Comparison of ENCODE assay signal across 10 cellular contexts in the genomic region with DNA sequence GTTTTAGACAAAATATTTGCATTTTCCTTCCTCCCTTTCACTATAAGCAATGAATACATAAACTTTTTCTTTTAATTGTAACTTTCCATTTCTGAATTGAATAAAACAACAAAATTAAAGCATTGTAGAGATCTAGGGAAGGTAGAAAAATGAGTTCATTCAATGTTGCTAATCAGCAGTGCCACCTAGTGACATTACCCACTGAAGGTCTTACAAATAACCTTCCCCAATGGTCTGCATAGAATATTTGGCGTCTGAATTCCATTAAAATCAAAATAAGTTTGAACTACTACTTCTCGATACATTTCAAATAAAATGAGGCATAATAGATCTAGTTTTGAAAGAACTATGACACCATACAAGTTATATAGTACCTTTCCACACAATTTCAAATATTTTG. TPM values are rescaled to one million over a fixed set of nuclear protein-coding genes. Genes with fewer than 3 reads are reported as not detected.
DNase-seq lines count a peak whose midpoint lies in the region; ATAC-seq and TF ChIP-seq lines count a peak whose summit lies in the region.
"Had no signal": no experiment of that assay in that cellular context is flagged by ENCODE, and none has a peak within 500 bp of the region (broad histone marks: within the 10 kb centered on the region; RNA-seq: fewer than 3 reads in every experiment).

No MANE protein-coding gene starts in this region.

- 54 to 79% methylated on average over 2 of the region's 2 CpGs for WGBS in aorta, 2 donors

- intact Hi-C loops in aorta (cut with DNase I) = no loop called here

- CTCF ChIA-PET in RWPE1 (lab: Yijun Ruan, JAX) = interaction anchor here (1.0 kb wide), 1 partner anchor 36 kb away, joined by 4 read pairs; no protein-coding TSS in a partner anchor

- no peak overlapping the region for H3K4me3 ChIP-seq in aorta (ENCODE audit: low read length in 2 of 2)
- no peak overlapping the region for H3K4me3 ChIP-seq in MG63
- H3K4me3 ChIP-seq: skin epidermis had no signal

- no peaks in the 10 kb centered on the region for H3K27me3 ChIP-seq in aorta (ENCODE audit: control insufficient read depth in 1 of 2, insufficient read depth in 2 of 2, low read length in 1 of 2)
- no peaks in the 10 kb centered on the region for H3K27me3 ChIP-seq in MG63

- TF ChIP-seq CTCF in RWPE1 (conservative IDR thresholded peaks at IDR 0.05; ENCODE audit: low read depth) = peak; percentile 61

- peaks cover 12 to 14% of the 10 kb centered on the region in 2 donors for H3K36me3 ChIP-seq in aorta (ENCODE audit: control insufficient read depth in 1 of 2, insufficient read depth in 2 of 2, low read length in 1 of 2)
- peaks cover 87% of the 10 kb centered on the region for H3K36me3 ChIP-seq in MG63

- DNase-seq in AG08396 (ENCODE audit: low spot score) (peak; percentile 14), RWPE1 (ENCODE audit: low spot score) (peak; percentile 17), globus pallidus (ENCODE audit: low spot score) (peak; percentile 26), aorta (no peak), MG63 (no peak)
- DNase-seq: activated T-cell treated with anti-CD3 and anti-CD28 coated beads, Interleukin-2, amount 50 U/mL, for 1 hour had no signal

- POLR2A ChIA-PET in RWPE1 (lab: Yijun Ruan, JAX; ENCODE audit: low non-redundant PET) = no interaction called here

- no peaks in the 10 kb centered on the region for H3K4me1 ChIP-seq in aorta (ENCODE audit: control insufficient read depth in 1 of 2, insufficient read depth in 2 of 2, low read length in 2 of 2)

- no peaks in the 10 kb centered on the region for H3K9me3 ChIP-seq in aorta (ENCODE audit: control insufficient read depth, low read length)
- H3K9me3 ChIP-seq in MG63 = no peaks in the 10 kb centered on the region

- ATAC-seq in GM19351 (IDR thresholded peaks at IDR 0.05; ENCODE audit: unreplicated experiment) (peak; percentile 50), HG02970 (IDR thresholded peaks at IDR 0.05; ENCODE audit: low FRiP score, unreplicated experiment) (no peak), aorta (ENCODE audit: low FRiP score) (no peak), HG03175 (IDR thresholded peaks at IDR 0.05; ENCODE audit: unreplicated experiment) (no peak)

- H3K27ac ChIP-seq in RWPE1 (no peak overlapping the region), aorta (ENCODE audit: low read depth in 1 of 2, low read length in 2 of 2) (no peak overlapping the region)
- H3K27ac ChIP-seq: skin epidermis had no signal

RNA-seq across cellular contexts. Expression of gene FH, which starts 19.6 kb away (rescaled TPM):
- total RNA-seq in aorta = 10 to 100 TPM; 30.3 to 32.3 TPM
- 10 to 100 TPM; 27.9 to 28.4 TPM for polyA plus RNA-seq in aorta
- total RNA-seq in MG63 (2014; rRNA removed; shearing (Covaris generic); ENCODE audit: low replicate concordance) = 241 and 261 TPM in 2 replicates

RNA-seq across cellular contexts. Expression of gene KMO, which starts 32.3 kb away (rescaled TPM):
- total RNA-seq in aorta = 1 to 10 TPM; 2.1 to 2.5 TPM
- 1 to 10 TPM; 1.3 to 4.8 TPM for polyA plus RNA-seq in aorta
- not detected in 2 replicates for total RNA-seq in MG63 (2014; rRNA removed; shearing (Covaris generic); ENCODE audit: low replicate concordance)

Comparison
In these comparisons a context has a peak if more than half of its experiments do, and no peak if none do; other contexts are left out.
1. DNase-seq: peak in AG08396 (single experiment), RWPE1 (single experiment) and globus pallidus (single experiment); none in aorta (0 of 2) and MG63 (single experiment).